ENCODE assay signal across 1 cellular context in genomic region chr5:125485003-125485641, GRCh38.
A peak's percentile ranks its signal among the peaks of the same experiment; 100 is the strongest.
TF ChIP-seq lines count a peak whose summit lies in the region.

No MANE protein-coding gene starts in this region.

TF ChIP-seq in HEK293, 187 proteins besides CTCF, POLR2A, EP300 and RAD21 (continued from another document and continues in another):
- TF ChIP-seq MEIS1 (CRISPR knock-in tag; IDR thresholded peaks at IDR 0.05; ENCODE audit: borderline replicate concordance) (peak; percentile 40; the same call in 1 of the 2 replicates), ZSCAN30 (tag by site-specific recombination; IDR thresholded peaks at IDR 0.05) (no peak; the same call in 1 of the 2 replicates), ZBTB49 (tag by site-specific recombination; IDR thresholded peaks at IDR 0.05; ENCODE audit: low read depth) (peak; percentile 65; the same call in 1 of the 2 replicates), PRDM2 (tag by site-specific recombination; IDR thresholded peaks at IDR 0.05; ENCODE audit: borderline replicate concordance) (no peak), IKZF3 (tag by site-specific recombination; IDR thresholded peaks at IDR 0.05) (peak; percentile 99), ZNF223 (tag by site-specific recombination; IDR thresholded peaks at IDR 0.05) (no peak), ZBTB6 (tag by site-specific recombination; IDR thresholded peaks at IDR 0.05) (peak; percentile 58; the same call in 1 of the 2 replicates), ZNF658 (tag by site-specific recombination; IDR thresholded peaks at IDR 0.05) (no peak), ZSCAN5A (tag by site-specific recombination; IDR thresholded peaks at IDR 0.05) (peak; percentile 56; the same call in 1 of the 2 replicates), ZNF48 (tag by site-specific recombination; IDR thresholded peaks at IDR 0.05) (no peak), ZNF449 (tag by site-specific recombination; IDR thresholded peaks at IDR 0.05) (peak; percentile 96), ZNF146 (tag by site-specific recombination; IDR thresholded peaks at IDR 0.05) (peak; percentile 49; the same call in 1 of the 2 replicates), ZBTB1 (tag by site-specific recombination; IDR thresholded peaks at IDR 0.05) (peak; percentile 67; the same call in 1 of the 2 replicates), YY1 (tag by site-specific recombination; IDR thresholded peaks at IDR 0.05) (peak; percentile 55), ZBTB17 (tag by site-specific recombination; IDR thresholded peaks at IDR 0.05) (peak; percentile 83), ZNF639 (tag by site-specific recombination; IDR thresholded peaks at IDR 0.05) (peak; percentile 93), OVOL3 (tag by site-specific recombination; IDR thresholded peaks at IDR 0.05) (peak; percentile 93), ZNF473 (tag by site-specific recombination; IDR thresholded peaks at IDR 0.05) (no peak), ZNF248 (tag by site-specific recombination; IDR thresholded peaks at IDR 0.05) (no peak), ZNF513 (tag by site-specific recombination; IDR thresholded peaks at IDR 0.05) (peak; percentile 46), ZNF423 (tag by site-specific recombination; IDR thresholded peaks at IDR 0.05) (no peak), ZFP41 (tag by site-specific recombination; IDR thresholded peaks at IDR 0.05; ENCODE audit: borderline replicate concordance) (no peak), ZNF266 (tag by site-specific recombination; IDR thresholded peaks at IDR 0.05; ENCODE audit: low read depth) (no peak), ZNF140 (tag by site-specific recombination; IDR thresholded peaks at IDR 0.05) (no peak), ZNF24 (tag by site-specific recombination; IDR thresholded peaks at IDR 0.05) (peak; percentile 99), KLF8 (tag by site-specific recombination; IDR thresholded peaks at IDR 0.05) (peak; percentile 86), ZSCAN23 (tag by site-specific recombination; IDR thresholded peaks at IDR 0.05) (peak; percentile 85), ZNF114 (tag by site-specific recombination; IDR thresholded peaks at IDR 0.05) (no peak), PRDM10 (tag by site-specific recombination; IDR thresholded peaks at IDR 0.05) (peak; percentile 65), ZNF837 (tag by site-specific recombination; IDR thresholded peaks at IDR 0.05) (no peak), ZNF138 (tag by site-specific recombination; IDR thresholded peaks at IDR 0.05; ENCODE audit: borderline replicate concordance) (no peak), ZNF610 (tag by site-specific recombination; IDR thresholded peaks at IDR 0.05; ENCODE audit: borderline replicate concordance) (peak; percentile 79), ZNF843 (tag by site-specific recombination; IDR thresholded peaks at IDR 0.05) (peak; percentile 99), ZNF544 (tag by site-specific recombination; IDR thresholded peaks at IDR 0.05) (no peak)
